In genomic region chr4:181592221-181592745, GRCh38 we compare ENCODE assay signal across 19 cellular contexts.
DNase-seq lines count a peak whose midpoint lies in the region; ATAC-seq and TF ChIP-seq lines count a peak whose summit lies in the region.
"Had no signal": no experiment of that assay in that cellular context is flagged by ENCODE, and none has a peak within 500 bp of the region (broad histone marks: within the 10 kb centered on the region; RNA-seq: fewer than 3 reads in every experiment).

No MANE protein-coding gene starts in this region.

- no peak overlapping the region for H3K9ac ChIP-seq in OCI-LY3 (ENCODE audit: low read length)

- H3K4me1 Mint-ChIP-seq in neural crest cell (no peaks in the 10 kb centered on the region), glutamatergic neuron (ENCODE audit: low read depth, unreplicated experiment) (no peaks in the 10 kb centered on the region)
- no peaks in the 10 kb centered on the region for H3K4me1 Mint-ChIP-seq in natural killer cell treated with Interleukin-12 subunit alpha and Interleukin-12 subunit beta and Interleukin-15 and Interleukin-18, amount 100 ng/mL, for 72 hours (ENCODE audit: low read depth in 2 of 2)
- H3K4me1 Mint-ChIP-seq: IgD-negative memory B cell had no signal

- peaks cover under 1% of the 10 kb centered on the region for H3K36me3 Mint-ChIP-seq in neural crest cell (ENCODE audit: low read depth)
- H3K36me3 Mint-ChIP-seq in natural killer cell treated with Interleukin-12 subunit alpha and Interleukin-12 subunit beta and Interleukin-15 and Interleukin-18, amount 100 ng/mL, for 72 hours, result no peaks in the 10 kb centered on the region
- peaks cover 4% of the 10 kb centered on the region for H3K36me3 Mint-ChIP-seq in glutamatergic neuron (ENCODE audit: unreplicated experiment)
- H3K36me3 Mint-ChIP-seq: IgD-negative memory B cell had no signal

- no peaks in the 10 kb centered on the region for H3K79me2 ChIP-seq in OCI-LY3 (ENCODE audit: low read length)

- H3K4me3 Mint-ChIP-seq in neural crest cell (no peak overlapping the region), glutamatergic neuron (ENCODE audit: unreplicated experiment) (no peak overlapping the region)
- no peak overlapping the region for H3K4me3 Mint-ChIP-seq in natural killer cell treated with Interleukin-12 subunit alpha and Interleukin-12 subunit beta and Interleukin-15 and Interleukin-18, amount 100 ng/mL, for 72 hours
- H3K4me3 Mint-ChIP-seq: IgD-negative memory B cell; T-helper 1 cell treated with Interleukin-12 subunit alpha and Interleukin-12 subunit beta and Interleukin-4 antibody, amounts not matched to agents 30 μg/mL and 1 μg/mL, for 36 hours had no signal

- no peak for ATAC-seq in GM18858 (IDR thresholded peaks at IDR 0.05; ENCODE audit: unreplicated experiment)
- no peak for ATAC-seq in natural killer cell treated with Interleukin-12 subunit alpha and Interleukin-12 subunit beta and Interleukin-15 and Interleukin-18, amount 100 ng/mL, for 72 hours
- ATAC-seq: Panc1, Right ventricle myocardium inferior, SK-N-SH treated with all-trans-retinoic acid at 6 μM for 48 hours had no signal

- no peaks in the 10 kb centered on the region for H3K36me3 ChIP-seq in OCI-LY3 (replicated peaks; ENCODE audit: low read depth, low read length)

- no peaks in the 10 kb centered on the region for H3K27me3 Mint-ChIP-seq in neural crest cell (ENCODE audit: low read depth)
- no peaks in the 10 kb centered on the region for H3K27me3 Mint-ChIP-seq in natural killer cell treated with Interleukin-12 subunit alpha and Interleukin-12 subunit beta and Interleukin-15 and Interleukin-18, amount 100 ng/mL, for 72 hours
- H3K27me3 Mint-ChIP-seq in glutamatergic neuron (ENCODE audit: unreplicated experiment), result peaks cover 2% of the 10 kb centered on the region
- H3K27me3 Mint-ChIP-seq: IgD-negative memory B cell had no signal

- H3K27ac ChIP-seq in OCI-LY3 (ENCODE audit: low read length), result no peak overlapping the region
- H3K27ac ChIP-seq: C4-2B had no signal

- peak overlapping the region; percentile 15; the same call in 1 of the 2 replicates for H3K4me2 ChIP-seq in OCI-LY3 (ENCODE audit: low read length)

- peak overlapping the region; percentile 78 for H2AFZ ChIP-seq in OCI-LY3 (ENCODE audit: low read depth, low read length)

- H3K4me3 ChIP-seq in GM12865 (ENCODE audit: low read depth, low read length) (no peak overlapping the region), OCI-LY3 (ENCODE audit: low read length) (no peak overlapping the region)

- H4K20me1 ChIP-seq in OCI-LY3 (ENCODE audit: insufficient read depth, low read length), result no peaks in the 10 kb centered on the region

- H3K27ac Mint-ChIP-seq in neural crest cell (ENCODE audit: unreplicated experiment) (peak overlapping the region; percentile 13), glutamatergic neuron (ENCODE audit: unreplicated experiment) (no peak overlapping the region)
- H3K27ac Mint-ChIP-seq in natural killer cell treated with Interleukin-12 subunit alpha and Interleukin-12 subunit beta and Interleukin-15 and Interleukin-18, amount 100 ng/mL, for 72 hours, result no peak overlapping the region
- H3K27ac Mint-ChIP-seq: IgD-negative memory B cell; T-helper 1 cell treated with Interleukin-12 subunit alpha and Interleukin-12 subunit beta and Interleukin-4 antibody, amounts not matched to agents 30 μg/mL and 1 μg/mL, for 36 hours had no signal

- H3K9me3 Mint-ChIP-seq in neural crest cell, result peaks cover 4% of the 10 kb centered on the region
- H3K9me3 Mint-ChIP-seq in natural killer cell treated with Interleukin-12 subunit alpha and Interleukin-12 subunit beta and Interleukin-15 and Interleukin-18, amount 100 ng/mL, for 72 hours, result peaks cover 25% of the 10 kb centered on the region
- no peaks in the 10 kb centered on the region for H3K9me3 Mint-ChIP-seq in glutamatergic neuron (ENCODE audit: unreplicated experiment)

- DNase-seq in GM12865 (ENCODE audit: low read depth) (peak; percentile 6), neural crest cell (ENCODE audit: low read depth, low spot score) (no peak), SK-N-DZ (ENCODE audit: low spot score) (no peak), glutamatergic neuron (no peak)
- DNase-seq in natural killer cell treated with Interleukin-12 subunit alpha and Interleukin-12 subunit beta and Interleukin-15 and Interleukin-18, amount 100 ng/mL, for 72 hours (ENCODE audit: low spot score), result no peak
- DNase-seq: COR-L47, DMS53, NCI-H1092 treated with DMSO at 0.1 percent for 48 hours, NCI-H1694, NCI-H2107, NCI-H69 had no signal

- peaks cover 21% of the 10 kb centered on the region for H3K4me1 ChIP-seq in OCI-LY3 (ENCODE audit: low read length)

- H3K27me3 ChIP-seq in OCI-LY3 (ENCODE audit: low read depth, low read length), result no peaks in the 10 kb centered on the region

- TF ChIP-seq CTCF in GM12865 (IDR thresholded peaks at IDR 0.05; ENCODE audit: insufficient read depth, low read depth, low read length, missing control alignments) (no peak), OCI-LY3 (IDR thresholded peaks at IDR 0.05; ENCODE audit: low read depth, low read length) (no peak), neural crest cell (conservative IDR thresholded peaks at IDR 0.05) (no peak), glutamatergic neuron (IDR thresholded peaks at IDR 0.05; ENCODE audit: partially characterized antibody, unreplicated experiment) (no peak)

- H3K9me3 ChIP-seq in OCI-LY3 (ENCODE audit: insufficient read depth, low read length), result no peaks in the 10 kb centered on the region
